Comparison of ENCODE assay signal across 12 cellular contexts in genomic region chr2:151862688-151863087, GRCh38. TPM values are rescaled to one million over a fixed set of nuclear protein-coding genes. Genes with fewer than 3 reads are reported as not detected.
DNase-seq lines count a peak whose midpoint lies in the region; ATAC-seq and TF ChIP-seq lines count a peak whose summit lies in the region.
"Had no signal": no experiment of that assay in that cellular context is flagged by ENCODE, and none has a peak within 500 bp of the region (broad histone marks: within the 10 kb centered on the region; RNA-seq: fewer than 3 reads in every experiment).

No MANE protein-coding gene starts in this region.

- WGBS in stomach, 5 donors, result 87 to 94% (median 94%) methylated on average over 3 of the region's 3 CpGs
- WGBS in ovary, 3 donors, result 90 to 96% (median 93%) methylated on average over 3 of the region's 3 CpGs

- ATAC-seq in GM18505 (IDR thresholded peaks at IDR 0.05; ENCODE audit: unreplicated experiment) (peak; percentile 98), GM21360 (IDR thresholded peaks at IDR 0.05; ENCODE audit: unreplicated experiment) (peak; percentile 98), HG03064 (IDR thresholded peaks at IDR 0.05; ENCODE audit: low read depth, unreplicated experiment) (peak; percentile 98)
- ATAC-seq: HCT116 had no signal

- no peaks in the 10 kb centered on the region for H3K36me3 Mint-ChIP-seq in endothelial cell (ENCODE audit: low read depth, unreplicated experiment)
- H3K36me3 Mint-ChIP-seq: type B pancreatic cell had no signal

- H3K4me3 Mint-ChIP-seq in endothelial cell (ENCODE audit: unreplicated experiment), result no peak overlapping the region
- H3K4me3 Mint-ChIP-seq: type B pancreatic cell had no signal

- no peak overlapping the region for H3K27ac Mint-ChIP-seq in endothelial cell (ENCODE audit: unreplicated experiment)
- H3K27ac Mint-ChIP-seq: type B pancreatic cell had no signal

- no peaks in the 10 kb centered on the region for H3K27me3 Mint-ChIP-seq in endothelial cell (ENCODE audit: unreplicated experiment)
- H3K27me3 Mint-ChIP-seq: type B pancreatic cell had no signal

- H3K27ac ChIP-seq in stomach (no peak overlapping the region), ovary (no peak overlapping the region)

- H3K9me3 Mint-ChIP-seq in endothelial cell (ENCODE audit: unreplicated experiment), result no peaks in the 10 kb centered on the region
- H3K9me3 Mint-ChIP-seq: type B pancreatic cell had no signal

- peaks cover 0 to 5% (median 0%) of the 10 kb centered on the region in 4 donors for H3K4me1 ChIP-seq in stomach
- H3K4me1 ChIP-seq in ovary (ENCODE audit: insufficient read depth), result no peaks in the 10 kb centered on the region

- H3K36me3 ChIP-seq in stomach (no peaks in the 10 kb centered on the region), ovary (no peaks in the 10 kb centered on the region)

- no peaks in the 10 kb centered on the region for H3K9me3 ChIP-seq in stomach
- H3K9me3 ChIP-seq in ovary, result no peaks in the 10 kb centered on the region

- TF ChIP-seq EP300 in stomach (IDR thresholded peaks at IDR 0.05) (no peak), ovary (IDR thresholded peaks at IDR 0.05) (no peak)

- no peak for TF ChIP-seq POLR2A in GM18505 (IDR thresholded peaks at IDR 0.05; ENCODE audit: borderline replicate concordance, extremely low read depth, insufficient read depth, insufficient read length)
- no peak for TF ChIP-seq POLR2A in stomach (IDR thresholded peaks at IDR 0.05)
- no peak for TF ChIP-seq POLR2A in ovary (IDR thresholded peaks at IDR 0.05)

- no peaks in the 10 kb centered on the region for H3K4me1 Mint-ChIP-seq in endothelial cell (ENCODE audit: unreplicated experiment)

- H3K27me3 ChIP-seq in stomach (no peaks in the 10 kb centered on the region), ovary (no peaks in the 10 kb centered on the region)

- intact Hi-C loops in stomach (cut with DNase I; ENCODE audit: low total_unique reads) (no loop called here), ovary (cut with DNase I) (no loop called here)

- TF ChIP-seq CTCF in stomach (IDR thresholded peaks at IDR 0.05), result no peak
- no peak for TF ChIP-seq CTCF in endothelial cell (IDR thresholded peaks at IDR 0.05; ENCODE audit: unreplicated experiment)
- TF ChIP-seq CTCF in ovary (IDR thresholded peaks at IDR 0.05), result no peak

- peak; percentile 54 for DNase-seq in NCI-H510A treated with DMSO at 0.1 percent for 48 hours (lab: John Stamatoyannopoulos, UW)
- no peak for DNase-seq in stomach
- DNase-seq in endothelial cell (ENCODE audit: low spot score), result no peak
- no peak for DNase-seq in SHP77 (lab: John Stamatoyannopoulos, UW)
- no peak for DNase-seq in ovary
- DNase-seq: hippocampal formation, NCI-H1417 treated with DMSO at 0.1 percent for 48 hours had no signal

- H3K4me3 ChIP-seq in stomach (no peak overlapping the region), ovary (no peak overlapping the region)

RNA-seq across cellular contexts. Expression of gene ARL5A, which starts 34.5 kb away (rescaled TPM):
- total RNA-seq in stomach (10 to 100 TPM; 17.5 to 99.1 (median 40.0) TPM), endothelial cell (ENCODE audit: unreplicated experiment) (42.2 TPM), ovary (10 to 100 TPM; 26.2 to 41.4 (median 36.7) TPM)
- polyA plus RNA-seq in stomach (10 to 100 TPM in 2 of 3 donors, 1 to 10 TPM in 1; 8.1 to 34.2 (median 17.7) TPM), ovary (10 to 100 TPM; 11.6 to 17.4 TPM)
